In genomic region chr17:5592382-5592781, GRCh38 we compare ENCODE assay signal across 1 cellular context.
A peak's percentile ranks its signal among the peaks of the same experiment; 100 is the strongest.
TF ChIP-seq lines count a peak whose summit lies in the region.

No MANE protein-coding gene starts in this region.

TF ChIP-seq in K562, 482 proteins besides CTCF, POLR2A, EP300 and RAD21 (continued from another document):
- TF ChIP-seq TFAP4 (CRISPR knock-in tag; IDR thresholded peaks at IDR 0.05; ENCODE audit: borderline replicate concordance) (peak; percentile 26; the same call in 1 of the 2 replicates), HINFP (tag; conservative IDR thresholded peaks at IDR 0.05; ENCODE audit: low read depth) (no peak), HOMEZ (CRISPR knock-in tag; IDR thresholded peaks at IDR 0.05) (no peak), ZNF121 (CRISPR knock-in tag; conservative IDR thresholded peaks at IDR 0.05) (no peak), MCM2 (IDR thresholded peaks at IDR 0.05; ENCODE audit: low read depth) (no peak), MECOM (CRISPR knock-in tag; IDR thresholded peaks at IDR 0.05) (no peak), ARID3A (IDR thresholded peaks at IDR 0.05; ENCODE audit: borderline replicate concordance, low read depth, low read length) (0 out of 2 replicates have a peak, but pooled peaks have one; percentile 70), DACH1 (IDR thresholded peaks at IDR 0.05; ENCODE audit: partially characterized antibody) (peak; percentile 68), BRF1 (IDR thresholded peaks at IDR 0.05; ENCODE audit: borderline replicate concordance, extremely low read depth, insufficient read length) (no peak)
